21 cellular contexts compared by ENCODE assay signal in the genomic region with DNA sequence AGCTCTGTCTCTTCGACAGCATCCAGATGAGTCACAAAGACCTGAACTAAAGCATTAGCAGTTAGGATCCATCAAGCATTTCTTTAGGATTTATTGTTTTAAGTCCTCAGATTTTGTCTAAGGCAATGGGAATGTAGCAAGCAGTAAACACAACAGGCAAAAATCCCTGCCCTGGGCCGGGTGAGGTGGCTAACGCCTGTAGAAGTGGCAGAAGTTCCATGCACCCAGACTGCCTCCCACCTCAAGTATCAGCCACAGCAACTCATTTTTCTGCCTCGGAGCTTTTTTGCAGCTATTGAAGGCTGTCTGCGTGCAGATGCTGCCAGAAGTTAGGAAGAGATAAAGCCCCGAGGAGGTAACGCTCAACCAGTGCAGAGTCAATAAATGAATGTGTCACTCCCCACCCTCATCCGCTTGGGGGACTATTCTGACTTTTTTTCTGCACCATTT. TPM values are rescaled to one million over a fixed set of nuclear protein-coding genes. Genes with fewer than 3 reads are reported as not detected.
DNase-seq lines count a peak whose midpoint lies in the region; ATAC-seq and TF ChIP-seq lines count a peak whose summit lies in the region.
"Had no signal": no experiment of that assay in that cellular context is flagged by ENCODE, and none has a peak within 500 bp of the region (broad histone marks: within the 10 kb centered on the region; RNA-seq: fewer than 3 reads in every experiment).

No MANE protein-coding gene starts in this region.

- H3K27me3 Mint-ChIP-seq in GM23338 (ENCODE audit: insufficient read depth, low read depth, poor library complexity), result peaks cover 11% of the 10 kb centered on the region
- H3K27me3 Mint-ChIP-seq in naive thymus-derived CD4-positive, alpha-beta T cell, result peaks cover 9 to 16% (median 16%) of the 10 kb centered on the region in 5 donors
- peaks cover 11% of the 10 kb centered on the region for H3K27me3 Mint-ChIP-seq in activated naive CD8-positive, alpha-beta T cell treated with anti-CD3 and anti-CD28 coated beads for 36 hours

- H3K14ac ChIP-seq in neuronal stem cell (ENCODE audit: low read length), result no peak overlapping the region

- no peak overlapping the region for H3K4me3 Mint-ChIP-seq in GM23338
- no peak overlapping the region for H3K4me3 Mint-ChIP-seq in naive thymus-derived CD4-positive, alpha-beta T cell
- H3K4me3 Mint-ChIP-seq in activated naive CD8-positive, alpha-beta T cell treated with anti-CD3 and anti-CD28 coated beads for 36 hours, result no peak overlapping the region
- H3K4me3 Mint-ChIP-seq: activated CD4-positive, alpha-beta memory T cell treated with anti-CD3 and anti-CD28 coated beads for 36 hours; activated naive CD4-positive, alpha-beta T cell treated with anti-CD3 and anti-CD28 coated beads, Interleukin-2, amount 50 U/mL, for 24 hours; activated T-cell treated with anti-CD3 and anti-CD28 coated beads, Interleukin-2, amount 50 U/mL, for 4 hours; mesothelial cell of epicardium; neural progenitor cell; stimulated activated effector memory CD8-positive, alpha-beta T cell treated with anti-CD3 and anti-CD28 coated beads, Interleukin-12 subunit alpha, Interleukin-12 subunit beta, amount 100 ng/mL, for 72 hours had no signal

- intact Hi-C loops in naive thymus-derived CD4-positive, alpha-beta T cell (cut with micrococcal nuclease), result no loop called here

- no peak overlapping the region for H3K27ac Mint-ChIP-seq in GM23338
- H3K27ac Mint-ChIP-seq in naive thymus-derived CD4-positive, alpha-beta T cell, result peak overlapping the region in 1 of 9 donors; percentile 62
- H3K27ac Mint-ChIP-seq in activated naive CD8-positive, alpha-beta T cell treated with anti-CD3 and anti-CD28 coated beads for 36 hours, result no peak overlapping the region
- H3K27ac Mint-ChIP-seq: activated CD4-positive, alpha-beta memory T cell treated with anti-CD3 and anti-CD28 coated beads for 36 hours; activated naive CD4-positive, alpha-beta T cell treated with anti-CD3 and anti-CD28 coated beads, Interleukin-2, amount 50 U/mL, for 24 hours; mesothelial cell of epicardium; neural progenitor cell; stimulated activated effector memory CD8-positive, alpha-beta T cell treated with anti-CD3 and anti-CD28 coated beads, Interleukin-12 subunit alpha, Interleukin-12 subunit beta, amount 100 ng/mL, for 72 hours had no signal

- H2AK5ac ChIP-seq in neuronal stem cell (ENCODE audit: low read depth, low read length), result no peak overlapping the region

- H2BK12ac ChIP-seq in neuronal stem cell (ENCODE audit: low read length), result no peak overlapping the region

- no peak overlapping the region for H4K91ac ChIP-seq in neuronal stem cell (ENCODE audit: low read depth, low read length, poor library complexity)

- H3K27me3 ChIP-seq in GM23338 (ENCODE audit: insufficient read depth), result no peaks in the 10 kb centered on the region
- no peaks in the 10 kb centered on the region for H3K27me3 ChIP-seq in neuronal stem cell (ENCODE audit: control insufficient read depth in 3 of 3, insufficient read depth in 3 of 3, low read depth in 1 of 3, low read length in 3 of 3)
- H3K27me3 ChIP-seq in naive thymus-derived CD4-positive, alpha-beta T cell (ENCODE audit: control insufficient read depth in 2 of 2, insufficient read depth in 2 of 2, low read length in 2 of 2), result no peaks in the 10 kb centered on the region
- H3K27me3 ChIP-seq: body of pancreas, neural progenitor cell, testis had no signal

- no CpG with 5 or more reads among the region's 8 CpGs for WGBS in neuronal stem cell (ENCODE audit: extremely low coverage in 2 of 2, insufficient read length in 2 of 2, insufficient replicate concordance in 1 of 2), 2 donors

- peaks cover 3% of the 10 kb centered on the region; the same call in 1 of the 3 replicates for H3K4me1 Mint-ChIP-seq in GM23338
- H3K4me1 Mint-ChIP-seq in naive thymus-derived CD4-positive, alpha-beta T cell, result no peaks in the 10 kb centered on the region
- no peaks in the 10 kb centered on the region for H3K4me1 Mint-ChIP-seq in activated naive CD8-positive, alpha-beta T cell treated with anti-CD3 and anti-CD28 coated beads for 36 hours
- H3K4me1 Mint-ChIP-seq: activated naive CD4-positive, alpha-beta T cell treated with anti-CD3 and anti-CD28 coated beads, Interleukin-2, amount 50 U/mL, for 24 hours; mesothelial cell of epicardium; stimulated activated effector memory CD8-positive, alpha-beta T cell treated with anti-CD3 and anti-CD28 coated beads, Interleukin-12 subunit alpha, Interleukin-12 subunit beta, amount 100 ng/mL, for 72 hours had no signal

- H3K18ac ChIP-seq in neuronal stem cell (ENCODE audit: low read length), result peak overlapping the region; percentile 41

- no peak for TF ChIP-seq CTCF in GM23338 (conservative IDR thresholded peaks at IDR 0.05; ENCODE audit: low read depth in 2 of 2)

- CTCF ChIA-PET in naive thymus-derived CD4-positive, alpha-beta T cell (lab: Charles Lee), result no interaction called here

- H2AFZ ChIP-seq in GM23338, result peak overlapping the region; percentile 32; the same call in 1 of the 2 replicates
- H2AFZ ChIP-seq in neuronal stem cell (ENCODE audit: low read length), result no peak overlapping the region
- H2AFZ ChIP-seq: neural progenitor cell had no signal

- H2BK120ac ChIP-seq in neuronal stem cell (ENCODE audit: low read depth, low read length), result no peak overlapping the region

- DNase-seq in GM23338 (ENCODE audit: low spot score) (no peak), NCI-H146 treated with DMSO at 0.1 percent for 48 hours (lab: John Stamatoyannopoulos, UW; ENCODE audit: unreplicated experiment) (peak; percentile 34), neuronal stem cell (ENCODE audit: low spot score) (no peak)
- DNase-seq in stimulated activated CD8-positive, alpha-beta memory T cell treated with anti-CD3 and anti-CD28 coated beads, Interleukin-4, amount 100 ng/mL, for 48 hours, result no peak
- no peak for DNase-seq in naive thymus-derived CD4-positive, alpha-beta T cell
- DNase-seq in activated naive CD8-positive, alpha-beta T cell treated with anti-CD3 and anti-CD28 coated beads for 36 hours, result no peak
- DNase-seq: activated CD4-positive, alpha-beta memory T cell treated with anti-CD3 and anti-CD28 coated beads for 36 hours; activated T-cell treated with anti-CD3 and anti-CD28 coated beads, Interleukin-2, amount 50 U/mL, for 4 hours; BE2C; body of pancreas; Karpas-422; NCI-H187 treated with DMSO at 0.1 percent for 48 hours; NCI-H524 treated with DMSO at 0.1 percent for 48 hours; stimulated activated CD4-positive, alpha-beta T cell treated with anti-CD3 and anti-CD28 coated beads, Interleukin-12 subunit alpha, Interleukin-12 subunit beta, amount 100 ng/mL, for 4 hours; testis had no signal

- no peaks in the 10 kb centered on the region for H3F3A ChIP-seq in GM23338 (replicated peaks; ENCODE audit: low read depth)

- no peak overlapping the region for H2BK5ac ChIP-seq in neuronal stem cell (ENCODE audit: low read length)

- no peaks in the 10 kb centered on the region for H3K36me3 ChIP-seq in GM23338 (ENCODE audit: insufficient read depth)
- H3K36me3 ChIP-seq in neuronal stem cell (replicated peaks in 1 of 2; ENCODE audit: control insufficient read depth in 2 of 2, insufficient read depth in 2 of 2, low read length in 2 of 2), result no peaks in the 10 kb centered on the region
- H3K36me3 ChIP-seq in naive thymus-derived CD4-positive, alpha-beta T cell (ENCODE audit: control insufficient read depth in 2 of 3, insufficient read depth in 3 of 3, low read length in 3 of 3), result no peaks in the 10 kb centered on the region
- H3K36me3 ChIP-seq: BE2C, neural progenitor cell had no signal

- no peaks in the 10 kb centered on the region for H3K9me2 ChIP-seq in GM23338 (ENCODE audit: insufficient read depth)

- peaks cover 24% of the 10 kb centered on the region; the same call in 2 of the 3 replicates for H3K9me3 Mint-ChIP-seq in GM23338
- peaks cover 0 to 19% (median 8%) of the 10 kb centered on the region in 11 donors for H3K9me3 Mint-ChIP-seq in naive thymus-derived CD4-positive, alpha-beta T cell
- peaks cover 6% of the 10 kb centered on the region for H3K9me3 Mint-ChIP-seq in activated naive CD8-positive, alpha-beta T cell treated with anti-CD3 and anti-CD28 coated beads for 36 hours
- H3K9me3 Mint-ChIP-seq: activated naive CD4-positive, alpha-beta T cell treated with anti-CD3 and anti-CD28 coated beads, Interleukin-2, amount 50 U/mL, for 24 hours had no signal

- H3K79me2 ChIP-seq in GM23338 (replicated peaks; ENCODE audit: insufficient read depth), result no peaks in the 10 kb centered on the region

- no peak overlapping the region for H3K4me3 ChIP-seq in GM23338
- H3K4me3 ChIP-seq in neuronal stem cell (ENCODE audit: low read length in 2 of 2), result no peak overlapping the region
- H3K4me3 ChIP-seq in naive thymus-derived CD4-positive, alpha-beta T cell (ENCODE audit: low read length), result no peak overlapping the region
- H3K4me3 ChIP-seq: body of pancreas, neural progenitor cell, testis had no signal

- H3K4ac ChIP-seq in neuronal stem cell (ENCODE audit: low read length), result no peak overlapping the region

- H3K27ac ChIP-seq in GM23338 (ENCODE audit: low read depth), result no peak overlapping the region
- no peak overlapping the region for H3K27ac ChIP-seq in neuronal stem cell (replicated peaks; ENCODE audit: low read length)
- no peak overlapping the region for H3K27ac ChIP-seq in naive thymus-derived CD4-positive, alpha-beta T cell (ENCODE audit: low read depth, low read length)
- H3K27ac ChIP-seq: body of pancreas, neural progenitor cell, testis had no signal

- H3K36me3 Mint-ChIP-seq in GM23338 (ENCODE audit: low read depth), result no peaks in the 10 kb centered on the region
- H3K36me3 Mint-ChIP-seq in naive thymus-derived CD4-positive, alpha-beta T cell, result peaks cover 0 to 8% (median 2%) of the 10 kb centered on the region in 5 donors
- peaks cover 3% of the 10 kb centered on the region for H3K36me3 Mint-ChIP-seq in activated naive CD8-positive, alpha-beta T cell treated with anti-CD3 and anti-CD28 coated beads for 36 hours
- H3K36me3 Mint-ChIP-seq: mesothelial cell of epicardium; stimulated activated effector memory CD8-positive, alpha-beta T cell treated with anti-CD3 and anti-CD28 coated beads, Interleukin-12 subunit alpha, Interleukin-12 subunit beta, amount 100 ng/mL, for 72 hours had no signal

- no peaks in the 10 kb centered on the region for H3K79me1 ChIP-seq in neuronal stem cell (ENCODE audit: low read depth, low read length)

- no peak overlapping the region for H4K8ac ChIP-seq in neuronal stem cell (ENCODE audit: low read depth, low read length)

- no peaks in the 10 kb centered on the region for H3K4me1 ChIP-seq in GM23338 (ENCODE audit: insufficient read depth)
- no peaks in the 10 kb centered on the region for H3K4me1 ChIP-seq in neuronal stem cell (ENCODE audit: control insufficient read depth in 2 of 2, insufficient read depth in 1 of 2, low read depth in 1 of 2, low read length in 2 of 2)
- no peaks in the 10 kb centered on the region for H3K4me1 ChIP-seq in naive thymus-derived CD4-positive, alpha-beta T cell (ENCODE audit: control insufficient read depth in 2 of 2, insufficient read depth in 2 of 2, low read length in 2 of 2)
- H3K4me1 ChIP-seq: BE2C, body of pancreas, neural progenitor cell, testis had no signal

- H3K4me2 ChIP-seq in GM23338, result no peak overlapping the region
- H3K4me2 ChIP-seq in neuronal stem cell (ENCODE audit: insufficient read depth, low read length, poor library complexity, severe bottlenecking), result no peak overlapping the region
- H3K4me2 ChIP-seq: neural progenitor cell had no signal

- no peaks in the 10 kb centered on the region for H4K20me1 ChIP-seq in GM23338 (replicated peaks; ENCODE audit: insufficient read depth)

- no peak overlapping the region for H3K23ac ChIP-seq in neuronal stem cell (ENCODE audit: low read depth, low read length, poor library complexity)

- POLR2A ChIA-PET in naive thymus-derived CD4-positive, alpha-beta T cell (lab: Charles Lee), result no interaction called here

- no peak overlapping the region for H2BK15ac ChIP-seq in neuronal stem cell (ENCODE audit: low read length)

- peaks cover 1 to 5% of the 10 kb centered on the region in 2 donors for H3K9me3 ChIP-seq in neuronal stem cell (replicated peaks in 1 of 2; ENCODE audit: control insufficient read depth in 2 of 2, insufficient read depth in 1 of 2, low read depth in 1 of 2, low read length in 2 of 2)
- H3K9me3 ChIP-seq in naive thymus-derived CD4-positive, alpha-beta T cell (ENCODE audit: control insufficient read depth in 2 of 3, low read length in 3 of 3), result peaks cover 0 to 9% (median 0%) of the 10 kb centered on the region in 3 experiments
- H3K9me3 ChIP-seq: BE2C, testis had no signal

- no peak overlapping the region for H3K9ac ChIP-seq in neuronal stem cell (ENCODE audit: low read depth, low read length, poor library complexity)
- H3K9ac ChIP-seq: neural progenitor cell had no signal

- ATAC-seq in GM23338 (no peak), SK-N-SH treated with all-trans-retinoic acid at 6 μM for 48 hours (peak; percentile 16)
- no peak for ATAC-seq in naive thymus-derived CD4-positive, alpha-beta T cell
- ATAC-seq: activated T-cell treated with anti-CD3 and anti-CD28 coated beads, Interleukin-2, amount 50 U/mL, for 4 hours; body of pancreas; HCT116; stimulated activated effector memory CD8-positive, alpha-beta T cell treated with anti-CD3 and anti-CD28 coated beads, Interleukin-12 subunit alpha, Interleukin-12 subunit beta, amount 100 ng/mL, for 72 hours had no signal

RNA-seq across cellular contexts. Expression of a gene that starts 47.1 kb away (rescaled TPM):
- total RNA-seq in GM23338 (2014; rRNA removed; shearing (Covaris generic)), result 44.5 and 46.5 TPM in 2 replicates
- polyA plus RNA-seq in GM23338 (2016; fragmentation: Nextera tagmentation; extraction: Ambion mirVana), result 12.3 and 13.5 TPM in 2 replicates
- 16.3 TPM for polyA plus RNA-seq in neuronal stem cell (2013, experiment 1 of 2)
- polyA plus RNA-seq in neuronal stem cell (2013, experiment 2 of 2), result 17.0 TPM
- 10 to 100 TPM; 29.1 to 56.2 (median 49.2) TPM for total RNA-seq in naive thymus-derived CD4-positive, alpha-beta T cell
- 10 to 100 TPM in 1 of 2 donors, 1 to 10 TPM in 1; 7.1 to 22.4 TPM for polyA plus RNA-seq in naive thymus-derived CD4-positive, alpha-beta T cell
- 10 to 100 TPM; 35.8 to 38.2 TPM for total RNA-seq in activated naive CD8-positive, alpha-beta T cell treated with anti-CD3 and anti-CD28 coated beads for 36 hours

RNA-seq across cellular contexts. Expression of a gene that starts 57.0 kb away (rescaled TPM):
- total RNA-seq in GM23338 (2014; rRNA removed; shearing (Covaris generic)), result 104 and 118 TPM in 2 replicates
- 401 and 463 TPM in 2 replicates for polyA plus RNA-seq in GM23338 (2016; fragmentation: Nextera tagmentation; extraction: Ambion mirVana)
- 240 TPM for polyA plus RNA-seq in neuronal stem cell (2013, experiment 1 of 2)
- 222 TPM for polyA plus RNA-seq in neuronal stem cell (2013, experiment 2 of 2)
- total RNA-seq in naive thymus-derived CD4-positive, alpha-beta T cell, result 100 to 1,000 TPM in 1 of 5 experiments, 10 to 100 TPM in 4; 57.2 to 108 (median 86.2) TPM
- polyA plus RNA-seq in naive thymus-derived CD4-positive, alpha-beta T cell, result 100 to 1,000 TPM; 203 to 289 TPM
- total RNA-seq in activated naive CD8-positive, alpha-beta T cell treated with anti-CD3 and anti-CD28 coated beads for 36 hours, result 100 to 1,000 TPM; 137 to 141 TPM
